1 cellular context compared by ENCODE assay signal in genomic region chr10:86657011-86657395, GRCh38.
TF ChIP-seq lines count a peak whose summit lies in the region.

No MANE protein-coding gene starts in this region.

TF ChIP-seq in SK-N-SH treated with all-trans-retinoic acid at 6 μM for 48 hours, 23 proteins besides CTCF, POLR2A, EP300 and RAD21 (continued from another document):
- TF ChIP-seq TSHZ2 (CRISPR knock-in tag; IDR thresholded peaks at IDR 0.05): no peak
- TF ChIP-seq BACH2 (CRISPR knock-in tag; IDR thresholded peaks at IDR 0.05; ENCODE audit: borderline replicate concordance): no peak
- TF ChIP-seq SNAI2 (CRISPR knock-in tag; IDR thresholded peaks at IDR 0.05): no peak
- TF ChIP-seq TCF4 (CRISPR knock-in tag; IDR thresholded peaks at IDR 0.05; ENCODE audit: borderline replicate concordance): no peak
